In genomic region chr2:236400594-236401360, GRCh38 we compare ENCODE assay signal across 22 cellular contexts.
DNase-seq lines count a peak whose midpoint lies in the region; ATAC-seq and TF ChIP-seq lines count a peak whose summit lies in the region.
"Had no signal": no experiment of that assay in that cellular context is flagged by ENCODE, and none has a peak within 500 bp of the region (broad histone marks: within the 10 kb centered on the region; RNA-seq: fewer than 3 reads in every experiment).

No MANE protein-coding gene starts in this region.

- H3K9me3 ChIP-seq in BLaER1: no peaks in the 10 kb centered on the region
- no peaks in the 10 kb centered on the region for H3K9me3 ChIP-seq in neuronal stem cell (replicated peaks in 1 of 2; ENCODE audit: control insufficient read depth in 2 of 2, insufficient read depth in 1 of 2, low read depth in 1 of 2, low read length in 2 of 2)
- H3K9me3 ChIP-seq: A549; BLaER1 treated with 17β-estradiol and CSF1 and Interleukin-3, amounts not matched to agents 10 nM and 100 nM had no signal

- H4K91ac ChIP-seq in neuronal stem cell (ENCODE audit: low read depth, low read length, poor library complexity): no peak overlapping the region

- H2BK12ac ChIP-seq in neuronal stem cell (ENCODE audit: low read length): no peak overlapping the region

- no peak overlapping the region for H4K8ac ChIP-seq in neuronal stem cell (ENCODE audit: low read depth, low read length)

- peak overlapping the region; percentile 64 for H2AK5ac ChIP-seq in neuronal stem cell (ENCODE audit: low read depth, low read length)

- H3K27ac ChIP-seq in BLaER1 (no peak overlapping the region), neuronal stem cell (replicated peaks; ENCODE audit: low read length) (no peak overlapping the region)
- H3K27ac ChIP-seq: 22Rv1; A549; BLaER1 treated with 17β-estradiol and CSF1 and Interleukin-3, amounts not matched to agents 10 nM and 100 nM; GM23248 had no signal

- DNase-seq in WTC11 (ENCODE audit: low spot score): no peak
- no peak for DNase-seq in glutamatergic neuron
- no peak for DNase-seq in neuronal stem cell (ENCODE audit: low spot score)
- no peak for DNase-seq in SHP77 treated with DMSO at 0.1 percent for 48 hours (lab: John Stamatoyannopoulos, UW)
- no peak for DNase-seq in NCI-H2171 treated with DMSO at 0.1 percent for 48 hours (lab: John Stamatoyannopoulos, UW)
- DNase-seq: CD4-positive, CD25-positive, alpha-beta regulatory T cell; CD8-positive, alpha-beta memory T cell; COR-L47; DMS 273 treated with DMSO at 0.1 percent for 48 hours; DMS53; DND-41; EL; GM23248; HCEC 1CT; IMR-90 had no signal

- H3K27me3 ChIP-seq in BLaER1 (no peaks in the 10 kb centered on the region), neuronal stem cell (ENCODE audit: control insufficient read depth in 3 of 3, insufficient read depth in 3 of 3, low read depth in 1 of 3, low read length in 3 of 3) (peaks cover 0 to 2% (median 0%) of the 10 kb centered on the region in 3 experiments)
- H3K27me3 ChIP-seq: BLaER1 treated with 17β-estradiol and CSF1 and Interleukin-3, amounts not matched to agents 10 nM and 100 nM had no signal

- no peaks in the 10 kb centered on the region for H3K9me3 Mint-ChIP-seq in WTC11
- H3K9me3 Mint-ChIP-seq in glutamatergic neuron (ENCODE audit: unreplicated experiment): peaks cover 1% of the 10 kb centered on the region
- H3K9me3 Mint-ChIP-seq: CD4-positive, CD25-positive, alpha-beta regulatory T cell; CD8-positive, alpha-beta memory T cell had no signal

- H3K36me3 ChIP-seq in BLaER1: no peaks in the 10 kb centered on the region
- no peaks in the 10 kb centered on the region for H3K36me3 ChIP-seq in neuronal stem cell (replicated peaks in 1 of 2; ENCODE audit: control insufficient read depth in 2 of 2, insufficient read depth in 2 of 2, low read length in 2 of 2)
- H3K36me3 ChIP-seq: BLaER1 treated with 17β-estradiol and CSF1 and Interleukin-3, amounts not matched to agents 10 nM and 100 nM had no signal

- peak overlapping the region; percentile 91 for H3K4me2 ChIP-seq in BLaER1
- H3K4me2 ChIP-seq in neuronal stem cell (ENCODE audit: insufficient read depth, low read length, poor library complexity, severe bottlenecking): no peak overlapping the region
- H3K4me2 ChIP-seq: A549 had no signal

- H3K27me3 Mint-ChIP-seq in WTC11 (ENCODE audit: low read depth) (no peaks in the 10 kb centered on the region; the same call in 1 of the 2 replicates), glutamatergic neuron (ENCODE audit: unreplicated experiment) (peaks cover 5% of the 10 kb centered on the region)

- H3K9ac ChIP-seq in BLaER1 (no peak overlapping the region), neuronal stem cell (ENCODE audit: low read depth, low read length, poor library complexity) (no peak overlapping the region)
- H3K9ac ChIP-seq: BLaER1 treated with 17β-estradiol and CSF1 and Interleukin-3, amounts not matched to agents 10 nM and 100 nM; GM23248 had no signal

- no peaks in the 10 kb centered on the region for H3K79me1 ChIP-seq in neuronal stem cell (ENCODE audit: low read depth, low read length)

- H2BK120ac ChIP-seq in neuronal stem cell (ENCODE audit: low read depth, low read length): no peak overlapping the region

- H3K23ac ChIP-seq in neuronal stem cell (ENCODE audit: low read depth, low read length, poor library complexity): no peak overlapping the region

- H3K27ac Mint-ChIP-seq in WTC11: peak overlapping the region; percentile 39; the same call in 1 of the 2 replicates
- peak overlapping the region; percentile 10 for H3K27ac Mint-ChIP-seq in glutamatergic neuron (ENCODE audit: unreplicated experiment)
- H3K27ac Mint-ChIP-seq: CD4-positive, CD25-positive, alpha-beta regulatory T cell had no signal

- peak overlapping the region; percentile 16 for H2BK5ac ChIP-seq in neuronal stem cell (ENCODE audit: low read length)

- CTCF ChIA-PET in WTC11 (lab: Charles Lee): no interaction called here

- no CpG with 5 or more reads among the region's 20 CpGs for WGBS in neuronal stem cell (ENCODE audit: extremely low coverage in 2 of 2, insufficient read length in 2 of 2, insufficient replicate concordance in 1 of 2), 2 donors

- no peaks in the 10 kb centered on the region for H3K36me3 Mint-ChIP-seq in WTC11
- H3K36me3 Mint-ChIP-seq in glutamatergic neuron (ENCODE audit: unreplicated experiment): no peaks in the 10 kb centered on the region
- H3K36me3 Mint-ChIP-seq: CD4-positive, CD25-positive, alpha-beta regulatory T cell; CD8-positive, alpha-beta memory T cell had no signal

- H3K18ac ChIP-seq in neuronal stem cell (ENCODE audit: low read length): peak overlapping the region; percentile 30

- H3K4me3 ChIP-seq in BLaER1 (no peak overlapping the region), neuronal stem cell (ENCODE audit: low read length in 2 of 2) (no peak overlapping the region)
- H3K4me3 ChIP-seq: A549; BLaER1 treated with 17β-estradiol and CSF1 and Interleukin-3, amounts not matched to agents 10 nM and 100 nM; GM12878; GM23248 had no signal

- ATAC-seq in WTC11 (no peak), HG03354 (IDR thresholded peaks at IDR 0.05; ENCODE audit: poor library complexity, severe bottlenecking, unreplicated experiment) (no peak), HG03025 (IDR thresholded peaks at IDR 0.05; ENCODE audit: low FRiP score, unreplicated experiment) (no peak)
- ATAC-seq: A549, GM12878 had no signal

- peaks cover 31% of the 10 kb centered on the region for H3K4me1 ChIP-seq in BLaER1
- H3K4me1 ChIP-seq in neuronal stem cell (ENCODE audit: control insufficient read depth in 2 of 2, insufficient read depth in 1 of 2, low read depth in 1 of 2, low read length in 2 of 2): peaks cover 0 to 3% of the 10 kb centered on the region in 2 donors
- H3K4me1 ChIP-seq: A549 had no signal

- no peak overlapping the region for H3K4me3 Mint-ChIP-seq in WTC11
- H3K4me3 Mint-ChIP-seq in glutamatergic neuron (ENCODE audit: unreplicated experiment): no peak overlapping the region
- H3K4me3 Mint-ChIP-seq: CD4-positive, CD25-positive, alpha-beta regulatory T cell; CD8-positive, alpha-beta memory T cell had no signal

- H3K4me1 Mint-ChIP-seq in WTC11 (peaks cover 37% of the 10 kb centered on the region), glutamatergic neuron (ENCODE audit: low read depth, unreplicated experiment) (peaks cover 24% of the 10 kb centered on the region)
- H3K4me1 Mint-ChIP-seq: CD4-positive, CD25-positive, alpha-beta regulatory T cell; CD8-positive, alpha-beta memory T cell had no signal

- H3K14ac ChIP-seq in neuronal stem cell (ENCODE audit: low read length): no peak overlapping the region

- no peak overlapping the region for H2BK15ac ChIP-seq in neuronal stem cell (ENCODE audit: low read length)

- H4K20me1 ChIP-seq in BLaER1: no peaks in the 10 kb centered on the region
- H4K20me1 ChIP-seq: BLaER1 treated with 17β-estradiol and CSF1 and Interleukin-3, amounts not matched to agents 10 nM and 100 nM had no signal

- H2AFZ ChIP-seq in neuronal stem cell (ENCODE audit: low read length): no peak overlapping the region
- H2AFZ ChIP-seq: GM23248 had no signal

- POLR2A ChIA-PET in WTC11 (lab: Charles Lee): no interaction called here

- no peak for TF ChIP-seq CTCF in WTC11 (IDR thresholded peaks at IDR 0.05)
- no peak for TF ChIP-seq CTCF in glutamatergic neuron (IDR thresholded peaks at IDR 0.05; ENCODE audit: partially characterized antibody, unreplicated experiment)

- H3K4ac ChIP-seq in neuronal stem cell (ENCODE audit: low read length): no peak overlapping the region

TF ChIP-seq in WTC11, 78 proteins besides CTCF, POLR2A, EP300 and RAD21:
- TF ChIP-seq TEAD4 (CRISPR knock-in tag; IDR thresholded peaks at IDR 0.05) (no peak), JUN (CRISPR knock-in tag; IDR thresholded peaks at IDR 0.05) (no peak), ZBTB43 (CRISPR knock-in tag; IDR thresholded peaks at IDR 0.05) (no peak), CBFB (CRISPR knock-in tag; IDR thresholded peaks at IDR 0.05; ENCODE audit: low read depth) (no peak), IRF2 (CRISPR knock-in tag; IDR thresholded peaks at IDR 0.05; ENCODE audit: borderline replicate concordance, low read depth) (no peak), ZNF219 (CRISPR knock-in tag; IDR thresholded peaks at IDR 0.05; ENCODE audit: borderline replicate concordance) (no peak), ERG (CRISPR knock-in tag; IDR thresholded peaks at IDR 0.05) (no peak), ZNF138 (CRISPR knock-in tag; conservative IDR thresholded peaks at IDR 0.05) (no peak)
